In the genomic region with DNA sequence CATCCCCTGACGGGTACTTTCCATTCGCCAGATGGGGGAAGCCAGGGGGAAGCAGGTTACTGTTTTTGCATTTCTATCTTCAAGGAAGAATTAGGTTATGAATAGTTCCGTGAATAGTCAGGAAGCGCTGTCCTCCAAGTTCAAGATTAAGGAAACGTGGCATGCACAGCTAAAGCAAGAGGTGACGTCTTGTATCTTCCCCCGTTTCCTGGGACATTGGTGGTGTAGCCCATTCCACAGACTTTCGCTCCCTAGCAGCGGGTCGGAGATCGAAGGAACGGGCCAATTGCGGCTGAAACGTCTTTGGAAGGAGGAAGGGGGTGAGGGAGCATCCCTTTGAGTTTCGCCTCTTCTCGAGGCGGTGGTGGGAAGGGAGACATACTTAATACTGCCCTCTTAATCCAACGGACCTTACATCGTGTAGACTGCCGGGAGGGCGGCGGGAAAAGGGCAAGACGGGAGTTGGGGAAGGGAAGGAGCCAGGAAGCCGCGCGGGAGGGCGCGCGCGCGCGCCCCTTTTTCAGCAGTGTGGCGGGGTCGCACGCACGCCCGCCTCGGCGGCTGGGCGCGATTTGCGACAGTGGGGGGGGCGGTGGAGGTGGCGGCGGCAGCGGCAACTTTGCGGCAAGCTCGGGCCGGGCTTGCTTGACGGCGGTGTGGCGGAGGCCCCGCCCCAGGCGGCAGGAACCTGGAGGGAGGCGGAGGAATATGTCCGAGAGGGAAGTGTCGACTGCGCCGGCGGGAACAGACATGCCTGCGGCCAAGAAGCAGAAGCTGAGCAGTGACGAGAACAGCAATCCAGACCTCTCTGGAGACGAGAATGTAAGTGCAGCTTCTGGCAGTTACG, we compare ENCODE assay signal across 8 cellular contexts. TPM values are rescaled to one million over a fixed set of nuclear protein-coding genes. Genes with fewer than 3 reads are reported as not detected.
DNase-seq lines count a peak whose midpoint lies in the region; TF ChIP-seq lines count a peak whose summit lies in the region.

Gene EED, plus strand, starts transcription at position 232 of the 847 bp plus-strand sequence. Its CDS starts 477 bp downstream, at position 709.

- H3K9ac ChIP-seq in H9 (ENCODE audit: extremely low read depth, insufficient read length, low read length) (peak within 1 kb of the TSS; percentile 99), stomach smooth muscle (ENCODE audit: low read length in 2 of 2) (peak within 1 kb of the TSS; percentile 91 to 98)

- no peaks in the 10 kb centered on the region for H3K9me3 ChIP-seq in H9 (ENCODE audit: control insufficient read depth, low read depth, low read length)
- H3K9me3 ChIP-seq in stomach smooth muscle (ENCODE audit: control insufficient read depth in 2 of 2, low read length in 2 of 2), result no peaks in the 10 kb centered on the region

- H2BK15ac ChIP-seq in H9 (ENCODE audit: low read depth, low read length), result no peak within 1 kb of the TSS

- H2AK5ac ChIP-seq in H9 (ENCODE audit: insufficient read length, low read length), result no peak within 1 kb of the TSS

- H3K79me1 ChIP-seq in H9 (ENCODE audit: insufficient read depth, low read depth, low read length, poor library complexity, severe bottlenecking), result peaks cover 1% of the 10 kb centered on the region

- no peak within 1 kb of the TSS for H2BK120ac ChIP-seq in H9 (ENCODE audit: low read depth, low read length, poor library complexity, severe bottlenecking)

- H3K23me2 ChIP-seq in H9 (ENCODE audit: insufficient read length, low read depth, low read length, poor library complexity, severe bottlenecking), result no peaks in the 10 kb centered on the region

- peaks cover 31 to 32% of the 10 kb centered on the region in 2 experiments for H3K4me1 Mint-ChIP-seq in H9
- peaks cover 21% of the 10 kb centered on the region for H3K4me1 Mint-ChIP-seq in neural crest cell

- peaks cover 8% of the 10 kb centered on the region; the same call in 1 of the 2 replicates for H3K79me2 ChIP-seq in H9 (ENCODE audit: insufficient read depth, low read length)

- H3K18ac ChIP-seq in H9 (ENCODE audit: insufficient read length, low read depth, low read length), result peak within 1 kb of the TSS; percentile 97

- WGBS in H9 (ENCODE audit: extremely low coverage, insufficient read length, low lambda C conversion rate), result no CpG with 5 or more reads among the region's 64 CpGs

- TF ChIP-seq CTCF in H9 (conservative IDR thresholded peaks at IDR 0.05) (no peak), fibroblast of villous mesenchyme (IDR thresholded peaks at IDR 0.05; ENCODE audit: insufficient read depth, low read depth, low read length) (no peak), neural crest cell (conservative IDR thresholded peaks at IDR 0.05) (no peak)

- no peaks in the 10 kb centered on the region for H3K36me3 Mint-ChIP-seq in H9 (ENCODE audit: insufficient read depth in 1 of 3, low read depth in 3 of 3)
- no peaks in the 10 kb centered on the region for H3K36me3 Mint-ChIP-seq in neural crest cell (ENCODE audit: low read depth)

- no peak within 1 kb of the TSS for H3K23ac ChIP-seq in H9 (ENCODE audit: insufficient read length, low read depth, low read length)

- H2BK20ac ChIP-seq in H9 (ENCODE audit: low read depth, low read length, poor library complexity, severe bottlenecking), result no peak within 1 kb of the TSS

- no peaks in the 10 kb centered on the region for H3K27me3 ChIP-seq in H9 (ENCODE audit: insufficient read depth, low read length)
- no peaks in the 10 kb centered on the region for H3K27me3 ChIP-seq in stomach smooth muscle (ENCODE audit: control insufficient read depth in 1 of 2, insufficient read depth in 2 of 2, low read length in 2 of 2)

- no peaks in the 10 kb centered on the region for H3K36me3 ChIP-seq in stomach smooth muscle (ENCODE audit: control insufficient read depth in 2 of 2, insufficient read depth in 2 of 2, low read length in 2 of 2)

- H3K4me3 ChIP-seq in fibroblast of villous mesenchyme (ENCODE audit: low read depth, low read length), result peak within 1 kb of the TSS; percentile 93
- H3K4me3 ChIP-seq in stomach smooth muscle (ENCODE audit: low read length in 2 of 2), result peak within 1 kb of the TSS; percentile 97 to 99

- peaks cover 5% of the 10 kb centered on the region; the same call in 1 of the 2 replicates for H3K4me1 ChIP-seq in H9 (ENCODE audit: insufficient read depth, low read length)
- peaks cover 3% of the 10 kb centered on the region for H3K4me1 ChIP-seq in stomach smooth muscle (ENCODE audit: control insufficient read depth, insufficient read depth, low read length)

- H3K27ac ChIP-seq in H9 (ENCODE audit: insufficient read length, low read depth, low read length), result peak within 1 kb of the TSS; percentile 95
- H3K27ac ChIP-seq in stomach smooth muscle (ENCODE audit: low read length), result peak within 1 kb of the TSS; percentile 98

- peak within 1 kb of the TSS; percentile 98 for H2BK12ac ChIP-seq in H9 (ENCODE audit: insufficient read length, low read depth, low read length)

- no peak within 1 kb of the TSS; the same call in 1 of the 2 replicates for H3K4ac ChIP-seq in H9 (ENCODE audit: low read depth, low read length)

- TF ChIP-seq POLR2A in Raji (IDR thresholded peaks at IDR 0.05; ENCODE audit: insufficient read depth, low read depth, low read length), result peak; percentile 96

- H4K91ac ChIP-seq in H9 (ENCODE audit: insufficient read length, low read depth, low read length), result no peak within 1 kb of the TSS

- peak within 1 kb of the TSS; percentile 78 for H3K4me2 ChIP-seq in H9 (ENCODE audit: insufficient read depth, insufficient read length, low read length)

- H4K5ac ChIP-seq in H9 (ENCODE audit: insufficient read length, low read depth, low read length), result peak within 1 kb of the TSS; percentile 95

- H3K9me3 Mint-ChIP-seq in H9 (no peaks in the 10 kb centered on the region), neural crest cell (no peaks in the 10 kb centered on the region)

- H3K27ac Mint-ChIP-seq in H9 (no peak within 1 kb of the TSS), neural crest cell (ENCODE audit: unreplicated experiment) (no peak within 1 kb of the TSS)

- H4K8ac ChIP-seq in H9 (replicated peaks; ENCODE audit: insufficient read length, low read depth, low read length), result peak within 1 kb of the TSS; percentile 44

- H3K14ac ChIP-seq in H9 (ENCODE audit: insufficient read depth, low read length), result peak within 1 kb of the TSS; percentile 99

- peak; percentile 97 for DNase-seq in ELR (ENCODE audit: low read depth)
- peak; percentile 97 for DNase-seq in H9
- DNase-seq in M059J (ENCODE audit: low read depth), result peak; percentile 94
- peak; percentile 91 for DNase-seq in activated effector memory CD4-positive, alpha-beta T cell treated with Interleukin-2 at 50 U/mL for 16 hours
- DNase-seq in fibroblast of villous mesenchyme (ENCODE audit: low read depth), result peak; percentile 96
- peak; percentile 91 for DNase-seq in neural crest cell (ENCODE audit: low read depth, low spot score)

- no peaks in the 10 kb centered on the region for H4K20me1 ChIP-seq in H9 (ENCODE audit: control insufficient read depth, insufficient read depth, insufficient read length)

- H3K27me3 Mint-ChIP-seq in H9 (ENCODE audit: low read depth) (no peaks in the 10 kb centered on the region), neural crest cell (ENCODE audit: low read depth) (peaks cover 25% of the 10 kb centered on the region)

- H3K4me3 Mint-ChIP-seq in H9, result no peak within 1 kb of the TSS
- H3K4me3 Mint-ChIP-seq in neural crest cell, result no peak within 1 kb of the TSS

- H2AFZ ChIP-seq in H9 (ENCODE audit: low read length), result peak within 1 kb of the TSS; percentile 7

- H3T11ph ChIP-seq in H9 (ENCODE audit: low read length), result no peak within 1 kb of the TSS

- peak within 1 kb of the TSS; percentile 97 for H2BK5ac ChIP-seq in H9 (ENCODE audit: insufficient read length, low read length)

- peak within 1 kb of the TSS; percentile 77 for H3K56ac ChIP-seq in H9 (ENCODE audit: insufficient read length, low read depth, low read length)

RNA-seq across cellular contexts. Expression of gene EED, which starts in this region (rescaled TPM):
- 31.7 and 34.1 TPM in 2 replicates for total RNA-seq in H9 (2021)
- 35.6 and 37.7 TPM in 2 replicates for total RNA-seq in M059J (2014; rRNA removed; shearing (Covaris generic))
- total RNA-seq in fibroblast of villous mesenchyme, result 15.5 and 25.9 TPM in 2 replicates
- total RNA-seq in neural crest cell, result 39.2 and 41.8 TPM in 2 replicates

Comparison
In these comparisons a context has a peak if more than half of its experiments do, and no peak if none do; other contexts are left out.
1. Peak in every context shown above with its lines: DNase-seq, H3K4me3 ChIP-seq and H3K27ac ChIP-seq.